In the genomic region with DNA sequence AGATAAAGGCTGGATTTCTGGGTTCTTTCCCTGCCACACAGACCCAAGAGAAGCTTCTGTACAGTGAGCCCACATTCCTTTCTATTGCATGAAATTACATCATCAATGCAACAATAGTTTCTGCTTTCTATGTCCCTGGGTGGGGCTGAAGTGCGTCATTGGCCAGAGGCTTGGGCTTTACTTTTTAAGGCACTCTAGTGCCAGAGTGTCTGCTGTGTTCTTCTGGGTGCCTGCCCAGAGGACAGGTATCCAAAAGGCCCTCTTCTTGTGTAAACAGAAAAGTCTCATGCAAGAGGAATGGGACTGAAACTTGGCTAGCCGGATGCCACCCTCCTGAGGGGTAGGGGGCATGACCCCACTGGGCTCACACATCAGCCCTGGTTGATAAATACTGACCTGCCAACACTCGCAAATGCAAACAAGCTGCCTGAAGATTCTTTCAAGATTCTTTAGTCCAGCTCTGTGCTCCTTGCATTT, we compare ENCODE assay signal across 8 cellular contexts. TPM values are rescaled to one million over a fixed set of nuclear protein-coding genes. Genes with fewer than 3 reads are reported as not detected.
DNase-seq lines count a peak whose midpoint lies in the region; ATAC-seq, FAIRE-seq and TF ChIP-seq lines count a peak whose summit lies in the region.
"Had no signal": no experiment of that assay in that cellular context is flagged by ENCODE, and none has a peak within 500 bp of the region (broad histone marks: within the 10 kb centered on the region; RNA-seq: fewer than 3 reads in every experiment).

No MANE protein-coding gene starts in this region.

- H3K36me3 ChIP-seq in KMS-11 (ENCODE audit: insufficient read depth) (no peaks in the 10 kb centered on the region), hepatocyte (replicated peaks; ENCODE audit: insufficient read depth, low read depth) (no peaks in the 10 kb centered on the region)

- no peak for TF ChIP-seq POLR2A in GM12892 (IDR thresholded peaks at IDR 0.05; ENCODE audit: low read depth, low read length)

- no peaks in the 10 kb centered on the region for H4K20me1 ChIP-seq in KMS-11 (ENCODE audit: insufficient read depth)
- no peaks in the 10 kb centered on the region for H4K20me1 ChIP-seq in hepatocyte (ENCODE audit: insufficient read depth, poor library complexity, severe bottlenecking)

- H3K27ac ChIP-seq in KMS-11 (no peak overlapping the region), hepatocyte (peak overlapping the region; percentile 77)

- H3K36me3 Mint-ChIP-seq in WTC11 (no peaks in the 10 kb centered on the region), type B pancreatic cell (no peaks in the 10 kb centered on the region)
- H3K36me3 Mint-ChIP-seq: naive thymus-derived CD8-positive, alpha-beta T cell had no signal

- H3K9me3 Mint-ChIP-seq in WTC11 (no peaks in the 10 kb centered on the region), type B pancreatic cell (no peaks in the 10 kb centered on the region)
- H3K9me3 Mint-ChIP-seq: naive thymus-derived CD8-positive, alpha-beta T cell had no signal

- ATAC-seq in WTC11, result no peak
- no peak for ATAC-seq in GM21529 (IDR thresholded peaks at IDR 0.05; ENCODE audit: unreplicated experiment)
- ATAC-seq: naive thymus-derived CD8-positive, alpha-beta T cell had no signal

- no peaks in the 10 kb centered on the region for H3K27me3 ChIP-seq in KMS-11 (ENCODE audit: insufficient read depth, low read depth)
- no peaks in the 10 kb centered on the region for H3K27me3 ChIP-seq in hepatocyte

- WGBS in hepatocyte (ENCODE audit: low lambda C conversion rate, missing lambda C conversion rate), result 44% methylated on average over 3 of the region's 3 CpGs

- peaks cover 20% of the 10 kb centered on the region for H3K27me3 Mint-ChIP-seq in WTC11 (ENCODE audit: low read depth)
- H3K27me3 Mint-ChIP-seq in type B pancreatic cell, result peaks cover 27% of the 10 kb centered on the region

- POLR2A ChIA-PET in WTC11 (lab: Charles Lee), result no interaction called here

- peaks cover 34% of the 10 kb centered on the region for H3K4me1 ChIP-seq in KMS-11 (ENCODE audit: low read depth, poor library complexity, severe bottlenecking)
- H3K4me1 ChIP-seq in hepatocyte (ENCODE audit: insufficient read depth), result peaks cover 29% of the 10 kb centered on the region

- H2AFZ ChIP-seq in KMS-11 (ENCODE audit: low read depth), result no peak overlapping the region
- H2AFZ ChIP-seq in hepatocyte, result no peak overlapping the region

- DNase-seq in WTC11 (ENCODE audit: low spot score) (no peak), hepatocyte (ENCODE audit: low spot score) (peak; percentile 64), type B pancreatic cell (ENCODE audit: extremely low spot score, unreplicated experiment) (peak; percentile 57), GM12892 (ENCODE audit: insufficient read length) (no peak)
- DNase-seq in stimulated activated naive CD4-positive, alpha-beta T cell treated with Interleukin-2 at 50 U/mL for 16 hours (lab: John Stamatoyannopoulos, UW), result no peak
- DNase-seq: naive thymus-derived CD8-positive, alpha-beta T cell had no signal

- TF ChIP-seq CTCF in KMS-11 (conservative IDR thresholded peaks at IDR 0.05; ENCODE audit: low read depth, low read length) (no peak), WTC11 (IDR thresholded peaks at IDR 0.05) (no peak), hepatocyte (IDR thresholded peaks at IDR 0.05; ENCODE audit: poor library complexity) (no peak), type B pancreatic cell (conservative IDR thresholded peaks at IDR 0.05) (no peak)

- no peak overlapping the region for H3K4me3 Mint-ChIP-seq in WTC11
- peak overlapping the region; percentile 29 for H3K4me3 Mint-ChIP-seq in type B pancreatic cell
- H3K4me3 Mint-ChIP-seq: naive thymus-derived CD8-positive, alpha-beta T cell had no signal

- H3K4me1 Mint-ChIP-seq in WTC11, result peaks cover 5% of the 10 kb centered on the region
- peaks cover 22% of the 10 kb centered on the region for H3K4me1 Mint-ChIP-seq in type B pancreatic cell (ENCODE audit: unreplicated experiment)

- no peaks in the 10 kb centered on the region for H3K9me2 ChIP-seq in hepatocyte (replicated peaks; ENCODE audit: insufficient read depth)

- no peak overlapping the region for H3K27ac Mint-ChIP-seq in WTC11
- H3K27ac Mint-ChIP-seq in type B pancreatic cell, result peak overlapping the region; percentile 91

- no peak for FAIRE-seq in GM12892 (lab: Jason Lieb, UNC)

- no peak overlapping the region for H3K4me3 ChIP-seq in KMS-11 (IDR thresholded peaks at IDR 0.05; ENCODE audit: insufficient read depth, low read depth, low read length)
- no peak overlapping the region for H3K4me3 ChIP-seq in hepatocyte

- H3K9ac ChIP-seq in KMS-11, result no peak overlapping the region

- H3K79me2 ChIP-seq in KMS-11 (ENCODE audit: insufficient read depth, low read depth), result no peaks in the 10 kb centered on the region
- H3K79me2 ChIP-seq in hepatocyte, result no peaks in the 10 kb centered on the region

- H3K4me2 ChIP-seq in KMS-11, result peak overlapping the region; percentile 38
- peak overlapping the region; percentile 13 for H3K4me2 ChIP-seq in hepatocyte

- H3K9me3 ChIP-seq in hepatocyte (ENCODE audit: low read depth), result no peaks in the 10 kb centered on the region

- CTCF ChIA-PET in WTC11 (lab: Charles Lee), result interaction anchor here (0.6 to 6.2 kb wide), 6 partner anchors 13 to 385 kb away, joined by 3 to 122 read pairs (median 39); no protein-coding TSS in a partner anchor

TF ChIP-seq in WTC11, 78 proteins besides CTCF, POLR2A, EP300 and RAD21:
- TF ChIP-seq GABPB1 (CRISPR knock-in tag; IDR thresholded peaks at IDR 0.05) (peak; percentile 95), ZNF423 (CRISPR knock-in tag; IDR thresholded peaks at IDR 0.05) (no peak)

RNA-seq across cellular contexts. Expression of a gene that starts 5.9 kb away (rescaled TPM):
- total RNA-seq in WTC11 (2021), result 0.11 to 0.18 TPM in 2 of 3 replicates, not detected in the other
- not detected in 2 replicates for total RNA-seq in hepatocyte
- 0.40 TPM in 1 of 2 replicates, not detected in the other for polyA plus RNA-seq in hepatocyte
- 0.14 TPM in 1 of 2 replicates, not detected in the other for total RNA-seq in type B pancreatic cell (ENCODE audit: low replicate concordance)
- polyA plus RNA-seq in GM12892 (2012; ENCODE audit: missing spikeins), result 0.51 TPM
- total RNA-seq: naive thymus-derived CD8-positive, alpha-beta T cell had no signal
- polyA plus RNA-seq: naive thymus-derived CD8-positive, alpha-beta T cell had no signal

RNA-seq across cellular contexts. Expression of a gene that starts 11.0 kb away (rescaled TPM):
- total RNA-seq in WTC11 (2021), result 0.21 to 0.70 TPM (median 0.34 TPM) in 3 replicates
- not detected in 2 replicates for total RNA-seq in hepatocyte
- not detected in 2 replicates for polyA plus RNA-seq in hepatocyte
- total RNA-seq in type B pancreatic cell (ENCODE audit: low replicate concordance), result 0.31 TPM in 2 replicates
- polyA plus RNA-seq in GM12892 (2012; ENCODE audit: missing spikeins), result not detected
- total RNA-seq: naive thymus-derived CD8-positive, alpha-beta T cell had no signal
- polyA plus RNA-seq: naive thymus-derived CD8-positive, alpha-beta T cell had no signal

RNA-seq across cellular contexts. Expression of a gene that starts 40.8 kb away (rescaled TPM):
- total RNA-seq in WTC11 (2021) (not detected in 3 replicates), hepatocyte (not detected in 2 replicates), type B pancreatic cell (ENCODE audit: low replicate concordance) (not detected in 2 replicates)
- polyA plus RNA-seq in hepatocyte, result not detected in 2 replicates
- not detected for polyA plus RNA-seq in GM12892 (2012; ENCODE audit: missing spikeins)
- total RNA-seq: naive thymus-derived CD8-positive, alpha-beta T cell had no signal
- polyA plus RNA-seq: naive thymus-derived CD8-positive, alpha-beta T cell had no signal

RNA-seq across cellular contexts. Expression of a gene that starts 47.3 kb away (rescaled TPM):
- total RNA-seq in WTC11 (2021) (10.6 to 11.5 TPM (median 11.4 TPM) in 3 replicates), hepatocyte (12.6 and 27.1 TPM in 2 replicates), type B pancreatic cell (ENCODE audit: low replicate concordance) (125 and 293 TPM in 2 replicates)
- 33.3 and 80.2 TPM in 2 replicates for polyA plus RNA-seq in hepatocyte
- polyA plus RNA-seq in GM12892 (2012; ENCODE audit: missing spikeins), result 10.7 TPM
- total RNA-seq: naive thymus-derived CD8-positive, alpha-beta T cell had no signal
- polyA plus RNA-seq: naive thymus-derived CD8-positive, alpha-beta T cell had no signal

Comparison
In these comparisons a context has a peak if more than half of its experiments do, and no peak if none do; other contexts are left out.
1. DNase-seq: peak in hepatocyte (single experiment) and type B pancreatic cell (single experiment); none in WTC11 (single experiment), stimulated activated naive CD4-positive, alpha-beta T cell treated with Interleukin-2 at 50 U/mL for 16 hours (single experiment) and GM12892 (single experiment).